Comparison of ENCODE assay signal across 1 cellular context in the genomic region with DNA sequence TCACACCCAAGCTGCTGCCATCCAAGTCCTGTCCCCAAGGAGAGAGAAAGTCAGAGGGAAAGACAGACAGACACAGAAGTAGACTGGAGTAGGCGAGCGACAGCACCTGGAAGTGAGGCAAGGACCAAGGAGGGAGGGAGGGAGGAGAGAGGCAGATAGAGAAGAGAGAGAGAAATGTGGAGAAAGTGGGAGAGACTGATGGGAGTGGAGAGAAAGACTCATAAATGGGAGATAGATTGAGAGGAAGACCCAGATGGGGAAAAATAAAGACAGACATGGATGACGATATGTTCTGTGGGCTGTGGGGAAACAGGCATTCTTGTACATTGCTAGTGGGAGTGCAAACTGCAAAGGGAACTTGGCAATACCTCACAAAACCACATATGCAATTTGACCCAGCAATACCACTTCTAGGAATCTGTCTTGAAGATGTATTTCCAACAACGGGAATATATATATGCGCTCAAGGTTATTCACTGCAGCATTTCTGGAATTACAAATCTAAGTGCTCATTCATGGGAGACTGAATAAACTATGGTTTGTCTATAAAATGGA.
TF ChIP-seq lines count a peak whose summit lies in the region.

No MANE protein-coding gene starts in this region.

TF ChIP-seq in H1, 55 proteins besides CTCF, POLR2A, EP300 and RAD21:
- TF ChIP-seq SIN3A (conservative IDR thresholded peaks at IDR 0.05 in 1 of 2, IDR thresholded peaks at IDR 0.05 in 1 of 2; ENCODE audit: low read depth in 1 of 2, low read length in 2 of 2) = no peak
- no peak for TF ChIP-seq NRF1 (IDR thresholded peaks at IDR 0.05; ENCODE audit: low read depth, low read length)
- no peak for TF ChIP-seq CHD2 (IDR thresholded peaks at IDR 0.05; ENCODE audit: low read length)
TF ChIP-seq in H1: peak in this region for 0.
